ENCODE assay signal across 23 cellular contexts in the genomic region with DNA sequence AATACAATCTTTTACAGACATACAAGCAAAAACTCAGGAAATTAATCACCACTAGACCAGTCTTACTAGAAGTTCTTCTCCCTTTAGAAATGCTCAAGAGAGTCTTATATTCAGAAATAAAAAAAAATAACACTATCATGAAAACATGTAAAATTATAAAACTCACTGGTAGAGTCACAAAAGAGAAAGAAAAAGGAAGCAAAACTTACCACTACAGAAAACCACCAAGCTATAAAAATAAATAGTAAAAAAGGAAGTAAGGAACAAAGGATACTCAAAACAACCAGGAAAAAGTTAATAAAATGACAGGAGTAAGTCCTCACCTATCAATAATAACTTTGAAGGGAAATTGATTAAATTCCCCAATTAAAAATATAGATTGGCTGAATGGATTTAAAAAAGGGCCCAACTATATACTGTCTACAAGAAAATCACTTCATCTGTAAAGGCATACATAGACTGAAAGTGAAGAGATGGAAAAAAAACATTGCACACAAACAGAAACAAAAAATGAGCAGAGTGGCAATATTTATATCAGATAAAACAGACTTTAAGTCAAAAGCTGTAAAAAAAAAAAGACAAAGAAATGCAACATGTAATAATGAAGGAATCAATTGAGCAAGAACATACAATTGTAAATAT.
"Had no signal": no experiment of that assay in that cellular context is flagged by ENCODE, and none has a peak within 500 bp of the region (broad histone marks: within the 10 kb centered on the region; RNA-seq: fewer than 3 reads in every experiment).

No MANE protein-coding gene starts in this region.

- ATAC-seq: activated CD8-positive, alpha-beta T cell treated with anti-CD3 and anti-CD28 coated beads, Interleukin-2, amount 10 ng/mL, durations not matched to agents 7 days and 5 days; activated naive CD4-positive, alpha-beta T cell treated with anti-CD3 and anti-CD28 coated beads, Interleukin-2, amount 50 U/mL, for 72 hours; lower lobe of right lung; naive thymus-derived CD4-positive, alpha-beta T cell; right lobe of liver; stimulated activated effector memory CD8-positive, alpha-beta T cell treated with anti-CD3 and anti-CD28 coated beads, Interleukin-12 subunit alpha, Interleukin-12 subunit beta, amount 100 ng/mL, for 72 hours had no signal

- H3K4me3 ChIP-seq: lower lobe of right lung, right lobe of liver, skin epidermis, thoracic aorta, vagina had no signal

- H3K27me3 Mint-ChIP-seq: type B pancreatic cell had no signal

- H3K4me1 Mint-ChIP-seq: naive thymus-derived CD4-positive, alpha-beta T cell; neural crest cell; stimulated activated effector memory CD8-positive, alpha-beta T cell treated with anti-CD3 and anti-CD28 coated beads, Interleukin-12 subunit alpha, Interleukin-12 subunit beta, amount 100 ng/mL, for 72 hours had no signal

- DNase-seq: activated CD4-positive, alpha-beta T cell treated with anti-CD3 and anti-CD28 coated beads for 1 hour; activated CD4-positive, alpha-beta T cell treated with anti-CD3 and anti-CD28 coated beads, Interleukin-2, amount 50 U/mL, for 1 hour; activated CD8-positive, alpha-beta T cell treated with anti-CD3 and anti-CD28 coated beads, Interleukin-2, amount 10 ng/mL, durations not matched to agents 7 days and 5 days; activated gamma-delta T cell treated with Interleukin-2 at 50 U/mL for 16 hours; aorta; caudate nucleus; effector memory CD4-positive, alpha-beta T cell; foreskin melanocyte; kidney; lower lobe of right lung; naive thymus-derived CD4-positive, alpha-beta T cell; occipital lobe; right lobe of liver; stimulated activated CD4-positive, alpha-beta T cell treated with anti-CD3 and anti-CD28 coated beads, Interleukin-2, amount 100 ng/mL, for 24 hours had no signal

- H3K27ac Mint-ChIP-seq: activated CD8-positive, alpha-beta T cell treated with anti-CD3 and anti-CD28 coated beads, Interleukin-2, amount 10 ng/mL, durations not matched to agents 7 days and 5 days; activated naive CD4-positive, alpha-beta T cell treated with anti-CD3 and anti-CD28 coated beads, Interleukin-2, amount 50 U/mL, for 72 hours; activated T-helper 1 cell treated with anti-CD3 and anti-CD28 coated beads, Interleukin-12 subunit alpha, Interleukin-12 subunit beta, Interleukin-2, Interleukin-4 antibody, amounts not matched to agents 30 ng/mL and 10 ng/mL and 1 ng/mL, durations not matched to agents 14 hours and 24 hours and 36 hours; brain; naive thymus-derived CD4-positive, alpha-beta T cell; stimulated activated effector memory CD8-positive, alpha-beta T cell treated with anti-CD3 and anti-CD28 coated beads, Interleukin-12 subunit alpha, Interleukin-12 subunit beta, amount 100 ng/mL, for 72 hours; type B pancreatic cell had no signal

- H3K36me3 ChIP-seq: lower lobe of right lung, right lobe of liver, thoracic aorta, vagina had no signal

- H3K4me1 ChIP-seq: lower lobe of right lung, right lobe of liver had no signal

- H3K27me3 ChIP-seq: right lobe of liver, vagina had no signal

- H3K9me3 ChIP-seq: right lobe of liver, thoracic aorta, vagina had no signal

- H3K36me3 Mint-ChIP-seq: brain; naive thymus-derived CD4-positive, alpha-beta T cell; stimulated activated effector memory CD8-positive, alpha-beta T cell treated with anti-CD3 and anti-CD28 coated beads, Interleukin-12 subunit alpha, Interleukin-12 subunit beta, amount 100 ng/mL, for 72 hours; type B pancreatic cell had no signal

- H3K27ac ChIP-seq: lower lobe of right lung, right lobe of liver, skin epidermis, thoracic aorta, vagina had no signal

- H3K4me3 Mint-ChIP-seq: activated CD8-positive, alpha-beta T cell treated with anti-CD3 and anti-CD28 coated beads, Interleukin-2, amount 10 ng/mL, durations not matched to agents 7 days and 5 days; activated T-helper 1 cell treated with anti-CD3 and anti-CD28 coated beads, Interleukin-12 subunit alpha, Interleukin-12 subunit beta, Interleukin-2, Interleukin-4 antibody, amounts not matched to agents 30 ng/mL and 10 ng/mL and 1 ng/mL, durations not matched to agents 14 hours and 24 hours and 36 hours; brain; naive thymus-derived CD4-positive, alpha-beta T cell; neural crest cell; stimulated activated effector memory CD8-positive, alpha-beta T cell treated with anti-CD3 and anti-CD28 coated beads, Interleukin-12 subunit alpha, Interleukin-12 subunit beta, amount 100 ng/mL, for 72 hours; type B pancreatic cell had no signal
